In genomic region chr7:43038229-43038628, GRCh38 we compare ENCODE assay signal across 1 cellular context.
TF ChIP-seq lines count a peak whose summit lies in the region.

No MANE protein-coding gene starts in this region.

TF ChIP-seq in SK-N-SH, 30 proteins besides CTCF, POLR2A, EP300 and RAD21 (continued from another document):
- TF ChIP-seq MEF2A (IDR thresholded peaks at IDR 0.05; ENCODE audit: borderline replicate concordance, low read depth): peak; percentile 8; the same call in 1 of the 2 replicates
- TF ChIP-seq NFIC (IDR thresholded peaks at IDR 0.05; ENCODE audit: borderline replicate concordance): peak; percentile 31; the same call in 1 of the 2 replicates
- TF ChIP-seq PBX3 (IDR thresholded peaks at IDR 0.05): peak; percentile 39; the same call in 1 of the 2 replicates
- peak; percentile 80 for TF ChIP-seq FOSL2 (IDR thresholded peaks at IDR 0.05; ENCODE audit: borderline replicate concordance, low read depth)
- TF ChIP-seq, protein P1, sequence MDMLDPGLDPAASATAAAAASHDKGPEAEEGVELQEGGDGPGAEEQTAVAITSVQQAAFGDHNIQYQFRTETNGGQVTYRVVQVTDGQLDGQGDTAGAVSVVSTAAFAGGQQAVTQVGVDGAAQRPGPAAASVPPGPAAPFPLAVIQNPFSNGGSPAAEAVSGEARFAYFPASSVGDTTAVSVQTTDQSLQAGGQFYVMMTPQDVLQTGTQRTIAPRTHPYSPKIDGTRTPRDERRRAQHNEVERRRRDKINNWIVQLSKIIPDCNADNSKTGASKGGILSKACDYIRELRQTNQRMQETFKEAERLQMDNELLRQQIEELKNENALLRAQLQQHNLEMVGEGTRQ (IDR thresholded peaks at IDR 0.05; ENCODE audit: borderline replicate concordance, low read depth, low read length): no peak
- no peak; the same call in 1 of the 2 replicates for TF ChIP-seq POLR2AphosphoS5 (IDR thresholded peaks at IDR 0.05; ENCODE audit: low read depth, low read length)
- no peak for TF ChIP-seq EZH2phosphoT487 (IDR thresholded peaks at IDR 0.05; ENCODE audit: borderline replicate concordance, low read depth)
- peak; percentile 29; the same call in 1 of the 2 replicates for TF ChIP-seq USF1 (IDR thresholded peaks at IDR 0.05; ENCODE audit: borderline replicate concordance, low read depth)
